8 cellular contexts compared by ENCODE assay signal in the genomic region with DNA sequence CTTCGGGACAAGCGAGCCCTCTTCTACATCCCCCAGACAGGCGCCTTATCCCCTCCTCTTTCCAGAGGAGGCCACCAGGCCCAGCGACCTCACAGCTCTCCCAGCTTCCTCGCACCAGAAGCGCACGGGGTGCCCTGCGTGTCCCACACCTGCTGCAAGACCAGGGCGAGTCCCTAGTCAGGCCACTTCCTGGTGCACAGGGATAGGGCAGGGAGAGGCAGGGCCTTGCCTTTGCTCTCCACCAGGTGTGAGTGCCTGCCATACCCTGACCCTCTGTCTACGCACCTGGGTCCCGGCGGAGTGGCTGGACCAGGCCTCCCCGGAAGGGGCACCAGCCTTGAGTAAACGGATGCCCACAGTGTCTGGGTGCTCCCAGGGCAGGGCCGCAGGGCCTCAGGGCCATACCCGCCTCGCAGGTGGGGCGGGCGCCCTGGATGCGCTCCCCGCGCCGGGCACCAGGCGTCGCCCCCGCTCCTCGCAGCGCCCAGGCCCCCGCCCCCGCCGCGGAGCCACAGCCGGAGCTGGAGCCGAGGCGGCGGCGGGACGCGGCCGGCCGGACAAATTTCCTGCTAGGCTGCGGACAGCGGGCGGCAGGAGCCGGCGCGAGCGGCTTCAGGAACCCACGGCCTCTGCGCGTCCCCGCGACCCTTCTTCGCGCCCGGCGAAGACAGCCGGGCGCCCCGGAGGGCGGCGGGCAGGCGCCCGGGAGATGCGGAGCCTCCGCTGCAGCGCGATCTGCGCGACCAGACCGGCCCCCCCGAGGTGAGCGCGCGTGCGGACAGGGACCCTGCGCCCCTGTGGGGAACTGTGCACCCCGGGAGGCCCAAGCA. TPM values are rescaled to one million over a fixed set of nuclear protein-coding genes. Genes with fewer than 3 reads are reported as not detected.
A peak's percentile ranks its signal among the peaks of the same experiment; 100 is the strongest.
DNase-seq lines count a peak whose midpoint lies in the region; ATAC-seq and TF ChIP-seq lines count a peak whose summit lies in the region.

A gene with protein sequence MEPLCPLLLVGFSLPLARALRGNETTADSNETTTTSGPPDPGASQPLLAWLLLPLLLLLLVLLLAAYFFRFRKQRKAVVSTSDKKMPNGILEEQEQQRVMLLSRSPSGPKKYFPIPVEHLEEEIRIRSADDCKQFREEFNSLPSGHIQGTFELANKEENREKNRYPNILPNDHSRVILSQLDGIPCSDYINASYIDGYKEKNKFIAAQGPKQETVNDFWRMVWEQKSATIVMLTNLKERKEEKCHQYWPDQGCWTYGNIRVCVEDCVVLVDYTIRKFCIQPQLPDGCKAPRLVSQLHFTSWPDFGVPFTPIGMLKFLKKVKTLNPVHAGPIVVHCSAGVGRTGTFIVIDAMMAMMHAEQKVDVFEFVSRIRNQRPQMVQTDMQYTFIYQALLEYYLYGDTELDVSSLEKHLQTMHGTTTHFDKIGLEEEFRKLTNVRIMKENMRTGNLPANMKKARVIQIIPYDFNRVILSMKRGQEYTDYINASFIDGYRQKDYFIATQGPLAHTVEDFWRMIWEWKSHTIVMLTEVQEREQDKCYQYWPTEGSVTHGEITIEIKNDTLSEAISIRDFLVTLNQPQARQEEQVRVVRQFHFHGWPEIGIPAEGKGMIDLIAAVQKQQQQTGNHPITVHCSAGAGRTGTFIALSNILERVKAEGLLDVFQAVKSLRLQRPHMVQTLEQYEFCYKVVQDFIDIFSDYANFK (plus strand): TSS at position 556 of the 830 bp plus-strand sequence. CDS start 133,779 bp downstream, outside the sequence.

- H3K9me3 Mint-ChIP-seq in activated T-cell treated with anti-CD3 and anti-CD28 coated beads, Interleukin-2, amount 50 U/mL, for 72 hours = no peaks in the 10 kb centered on the region
- no peaks in the 10 kb centered on the region for H3K9me3 Mint-ChIP-seq in natural killer cell treated with Interleukin-12 subunit alpha and Interleukin-12 subunit beta and Interleukin-15 and Interleukin-18, amount 100 ng/mL, for 72 hours

- no peaks in the 10 kb centered on the region for H4K20me1 ChIP-seq in fibroblast of lung (ENCODE audit: control insufficient read depth, extremely low read depth, insufficient read depth, low read length)

- DNase-seq in NCI-H146 (lab: John Stamatoyannopoulos, UW) = peak; percentile 43
- DNase-seq in NCI-H146 treated with DMSO at 0.1 percent for 48 hours (lab: John Stamatoyannopoulos, UW; ENCODE audit: unreplicated experiment) = no peak
- DNase-seq in NCI-H69 (lab: John Stamatoyannopoulos, UW) = peak; percentile 23
- peak; percentile 78 to 89 for DNase-seq in activated T-cell treated with anti-CD3 and anti-CD28 coated beads, Interleukin-2, amount 50 U/mL, for 72 hours
- DNase-seq in fibroblast of lung (ENCODE audit: low read depth in 2 of 2) = peak; percentile 48 to 63
- DNase-seq in natural killer cell treated with Interleukin-12 subunit alpha and Interleukin-12 subunit beta and Interleukin-15 and Interleukin-18, amount 100 ng/mL, for 72 hours (ENCODE audit: low spot score) = peak; percentile 84
- DNase-seq in stimulated activated naive CD4-positive, alpha-beta T cell (lab: John Stamatoyannopoulos, UW) = peak; percentile 6 to 64 (median 34)

- no peaks in the 10 kb centered on the region for H3K79me2 ChIP-seq in fibroblast of lung (ENCODE audit: control insufficient read depth, insufficient read depth, low read length)

- H3K4me1 Mint-ChIP-seq in activated T-cell treated with anti-CD3 and anti-CD28 coated beads, Interleukin-2, amount 50 U/mL, for 72 hours (ENCODE audit: low read depth) = no peaks in the 10 kb centered on the region
- peaks cover 8 to 13% of the 10 kb centered on the region in 2 donors for H3K4me1 Mint-ChIP-seq in natural killer cell treated with Interleukin-12 subunit alpha and Interleukin-12 subunit beta and Interleukin-15 and Interleukin-18, amount 100 ng/mL, for 72 hours (ENCODE audit: low read depth in 2 of 2)

- peak within 1 kb of the TSS; percentile 27 for H3K27ac ChIP-seq in fibroblast of lung (ENCODE audit: insufficient read depth, low read length)

- H3K9me3 ChIP-seq in fibroblast of lung (ENCODE audit: control insufficient read depth, insufficient read depth, low read depth, low read length) = no peaks in the 10 kb centered on the region

- H3K4me3 ChIP-seq in fibroblast of lung (replicated peaks in 1 of 4; ENCODE audit: control extremely low read depth in 1 of 4, insufficient read depth in 1 of 4, low read depth in 3 of 4, low read length in 4 of 4) = peak within 1 kb of the TSS in 3 of 4 experiments; percentile 16 to 55 (median 34)

- peaks cover 18% of the 10 kb centered on the region for H3K4me1 ChIP-seq in fibroblast of lung (ENCODE audit: control insufficient read depth, extremely low read depth, insufficient read depth, low read length)

- no peak within 1 kb of the TSS for H3K27ac Mint-ChIP-seq in activated T-cell treated with anti-CD3 and anti-CD28 coated beads, Interleukin-2, amount 50 U/mL, for 72 hours
- H3K27ac Mint-ChIP-seq in natural killer cell treated with Interleukin-12 subunit alpha and Interleukin-12 subunit beta and Interleukin-15 and Interleukin-18, amount 100 ng/mL, for 72 hours = no peak within 1 kb of the TSS

- no peaks in the 10 kb centered on the region for H3K36me3 ChIP-seq in fibroblast of lung (ENCODE audit: control insufficient read depth, insufficient read depth, low read length)

- no peaks in the 10 kb centered on the region for H3K27me3 ChIP-seq in fibroblast of lung (ENCODE audit: control insufficient read depth, insufficient read depth, low read length)

- peak within 1 kb of the TSS; percentile 11 for H3K9ac ChIP-seq in fibroblast of lung (ENCODE audit: insufficient read depth, low read length)

- H3K36me3 Mint-ChIP-seq in activated T-cell treated with anti-CD3 and anti-CD28 coated beads, Interleukin-2, amount 50 U/mL, for 72 hours (ENCODE audit: insufficient read depth in 2 of 2) = no peaks in the 10 kb centered on the region
- no peaks in the 10 kb centered on the region for H3K36me3 Mint-ChIP-seq in natural killer cell treated with Interleukin-12 subunit alpha and Interleukin-12 subunit beta and Interleukin-15 and Interleukin-18, amount 100 ng/mL, for 72 hours

- peaks cover 19% of the 10 kb centered on the region for H3K27me3 Mint-ChIP-seq in activated T-cell treated with anti-CD3 and anti-CD28 coated beads, Interleukin-2, amount 50 U/mL, for 72 hours (ENCODE audit: low read depth)
- H3K27me3 Mint-ChIP-seq in natural killer cell treated with Interleukin-12 subunit alpha and Interleukin-12 subunit beta and Interleukin-15 and Interleukin-18, amount 100 ng/mL, for 72 hours = peaks cover 19 to 33% of the 10 kb centered on the region in 2 donors

- peak within 1 kb of the TSS; percentile 45 to 50 for H3K4me3 Mint-ChIP-seq in activated T-cell treated with anti-CD3 and anti-CD28 coated beads, Interleukin-2, amount 50 U/mL, for 72 hours
- H3K4me3 Mint-ChIP-seq in natural killer cell treated with Interleukin-12 subunit alpha and Interleukin-12 subunit beta and Interleukin-15 and Interleukin-18, amount 100 ng/mL, for 72 hours = peak within 1 kb of the TSS; percentile 49

- H2AFZ ChIP-seq in fibroblast of lung (ENCODE audit: low read length) = no peak within 1 kb of the TSS

- H3K4me2 ChIP-seq in fibroblast of lung (ENCODE audit: extremely low read depth, insufficient read depth, low read length) = peak within 1 kb of the TSS; percentile 71

- TF ChIP-seq CTCF in fibroblast of lung (conservative IDR thresholded peaks at IDR 0.05 in 1 of 2, IDR thresholded peaks at IDR 0.05 in 1 of 2; ENCODE audit: low read depth in 1 of 2, low read length in 2 of 2) = peak; percentile 32 to 40

- peak; percentile 64 for ATAC-seq in HG02870 (IDR thresholded peaks at IDR 0.05; ENCODE audit: unreplicated experiment)
- ATAC-seq in activated T-cell treated with anti-CD3 and anti-CD28 coated beads, Interleukin-2, amount 50 U/mL, for 72 hours (replicated peaks in 1 of 2) = peak; percentile 97 to 98
- ATAC-seq in natural killer cell treated with Interleukin-12 subunit alpha and Interleukin-12 subunit beta and Interleukin-15 and Interleukin-18, amount 100 ng/mL, for 72 hours = peak; percentile 96 to 97

RNA-seq across cellular contexts. Expression of the gene that starts here (rescaled TPM):
- total RNA-seq in activated T-cell treated with anti-CD3 and anti-CD28 coated beads, Interleukin-2, amount 50 U/mL, for 72 hours = 10 to 100 TPM; 23.7 to 31.3 TPM
- 1.0 and 1.8 TPM in 2 replicates for total RNA-seq in fibroblast of lung
- polyA plus RNA-seq in fibroblast of lung = 0.75 and 1.2 TPM in 2 replicates
- polyA plus RNA-seq in fibroblast of lung (2012) = 0.91 and 1.1 TPM in 2 replicates
- 2.2 and 3.1 TPM in 2 replicates for polyA minus RNA-seq in fibroblast of lung (ENCODE audit: low replicate concordance)
- total RNA-seq in natural killer cell treated with Interleukin-12 subunit alpha and Interleukin-12 subunit beta and Interleukin-15 and Interleukin-18, amount 100 ng/mL, for 72 hours = 100 to 1,000 TPM in 1 of 2 donors, 10 to 100 TPM in 1; 65.1 to 147 TPM
